In the genomic region with DNA sequence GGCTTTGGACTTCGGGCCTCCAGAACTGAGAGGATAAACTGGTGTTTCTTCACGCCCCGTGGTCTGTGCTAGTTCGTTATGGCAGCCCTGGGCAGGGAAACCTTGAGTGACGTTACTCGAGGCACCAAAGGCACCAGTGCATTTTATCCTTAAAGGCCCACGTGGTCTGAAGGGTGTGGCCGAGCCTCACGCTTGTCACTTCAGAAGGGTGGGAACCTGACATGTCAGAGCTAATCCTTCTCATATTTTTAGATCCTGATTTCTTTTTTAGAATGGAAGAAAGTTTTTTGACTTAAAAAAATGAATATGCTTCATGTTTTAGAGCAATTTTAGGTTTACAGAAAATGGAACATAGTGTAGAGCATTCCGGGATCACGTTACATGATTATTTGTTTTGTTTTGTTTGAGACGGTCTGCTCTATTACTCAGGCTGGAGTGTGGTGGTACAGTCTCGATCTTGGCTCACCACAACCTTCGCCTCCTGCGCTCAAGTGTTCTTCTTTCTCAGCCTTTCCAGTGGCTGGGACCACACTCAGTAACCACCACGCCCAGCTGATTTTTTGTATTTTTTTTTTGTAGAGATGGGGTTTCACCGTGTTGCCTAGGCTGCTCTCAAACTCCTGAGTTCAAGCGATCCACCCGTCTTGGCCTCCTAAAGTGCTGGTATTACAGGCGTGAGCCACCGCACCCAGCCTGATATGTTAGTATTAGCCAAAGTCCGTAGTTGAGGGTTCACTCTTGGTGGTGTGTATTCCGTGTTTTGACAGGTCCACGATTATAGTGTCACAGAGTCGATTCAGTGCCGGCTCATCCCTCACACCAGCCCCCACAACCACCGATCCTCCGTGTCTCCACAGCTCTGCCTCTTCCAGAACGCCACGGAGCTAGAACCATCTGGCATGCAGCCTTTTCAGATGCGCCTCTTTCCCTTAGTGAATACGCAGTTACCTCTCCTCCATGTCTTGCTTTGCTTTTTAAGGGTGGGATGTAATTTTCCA, we compare ENCODE assay signal across 26 cellular contexts. TPM values are rescaled to one million over a fixed set of nuclear protein-coding genes. Genes with fewer than 3 reads are reported as not detected.
DNase-seq lines count a peak whose midpoint lies in the region; ATAC-seq, FAIRE-seq and TF ChIP-seq lines count a peak whose summit lies in the region.
"Had no signal": no experiment of that assay in that cellular context is flagged by ENCODE, and none has a peak within 500 bp of the region (broad histone marks: within the 10 kb centered on the region; RNA-seq: fewer than 3 reads in every experiment).

No MANE protein-coding gene starts in this region.

- peaks cover 23 to 25% of the 10 kb centered on the region in 2 donors for H3K4me1 ChIP-seq in kidney (ENCODE audit: control insufficient read depth in 1 of 2, insufficient read depth in 1 of 2, low read depth in 1 of 2, low read length in 2 of 2)
- H3K4me1 ChIP-seq: uterus had no signal

- intact Hi-C loops in kidney (cut with DNase I), result no loop called here

- peak overlapping the region in 1 of 2 donors; percentile 34 for H3K9ac ChIP-seq in kidney (ENCODE audit: low read length in 2 of 2)
- H3K9ac ChIP-seq: SK-N-SH had no signal

- H3K27ac ChIP-seq in kidney (ENCODE audit: low read depth in 2 of 2, low read length in 2 of 2), result peak overlapping the region; percentile 75 to 94
- H3K27ac ChIP-seq: esophagus muscularis mucosa, uterus had no signal

- H3K4me3 ChIP-seq in bronchial epithelial cell (ENCODE audit: low read depth, low read length) (no peak overlapping the region), kidney (ENCODE audit: low read length in 2 of 2) (peak overlapping the region in 1 of 2 donors; percentile 94)
- H3K4me3 ChIP-seq: esophagus muscularis mucosa, uterus had no signal

- no peaks in the 10 kb centered on the region for H3K9me3 ChIP-seq in kidney (ENCODE audit: control insufficient read depth in 1 of 2, low read length in 2 of 2)
- H3K9me3 ChIP-seq: BE2C, esophagus muscularis mucosa, SK-N-SH, uterus had no signal

- no peaks in the 10 kb centered on the region for H3K9me3 Mint-ChIP-seq in stimulated activated effector memory CD8-positive, alpha-beta T cell treated with anti-CD3 and anti-CD28 coated beads, Interleukin-12 subunit alpha, Interleukin-12 subunit beta, amount 100 ng/mL, for 72 hours
- H3K9me3 Mint-ChIP-seq: activated T-cell treated with anti-CD3 and anti-CD28 coated beads, Interleukin-2, amount 50 U/mL, for 4 hours; central memory CD8-positive, alpha-beta T cell; mesothelial cell of epicardium had no signal

- no peak for TF ChIP-seq CTCF in bronchial epithelial cell (IDR thresholded peaks at IDR 0.05; ENCODE audit: insufficient read depth, low read length, severe bottlenecking)
- no peak for TF ChIP-seq CTCF in kidney (IDR thresholded peaks at IDR 0.05; ENCODE audit: borderline replicate concordance, extremely low read depth, insufficient read depth)

- peaks cover 4% of the 10 kb centered on the region for H3K36me3 ChIP-seq in bronchial epithelial cell (ENCODE audit: control insufficient read depth, insufficient read depth, low read length)
- peaks cover 0 to 5% of the 10 kb centered on the region in 2 donors for H3K36me3 ChIP-seq in kidney (ENCODE audit: control insufficient read depth in 1 of 2, insufficient read depth in 2 of 2, low read length in 2 of 2)
- H3K36me3 ChIP-seq: BE2C, uterus had no signal

- no peaks in the 10 kb centered on the region for H3K27me3 ChIP-seq in bronchial epithelial cell (ENCODE audit: control insufficient read depth, insufficient read depth, low read length)
- H3K27me3 ChIP-seq: BE2C, esophagus muscularis mucosa, uterus had no signal

- H3K27ac Mint-ChIP-seq in stimulated activated effector memory CD8-positive, alpha-beta T cell treated with anti-CD3 and anti-CD28 coated beads, Interleukin-12 subunit alpha, Interleukin-12 subunit beta, amount 100 ng/mL, for 72 hours, result peak overlapping the region; percentile 48
- H3K27ac Mint-ChIP-seq: mesothelial cell of epicardium had no signal

- no peak for ATAC-seq in stimulated activated effector memory CD8-positive, alpha-beta T cell treated with anti-CD3 and anti-CD28 coated beads, Interleukin-12 subunit alpha, Interleukin-12 subunit beta, amount 100 ng/mL, for 72 hours
- ATAC-seq in HG02852 (IDR thresholded peaks at IDR 0.05; ENCODE audit: unreplicated experiment), result no peak
- no peak for ATAC-seq in HG02763 (IDR thresholded peaks at IDR 0.05; ENCODE audit: unreplicated experiment)
- ATAC-seq in GM19351 (IDR thresholded peaks at IDR 0.05; ENCODE audit: unreplicated experiment), result no peak
- ATAC-seq: activated T-cell treated with anti-CD3 and anti-CD28 coated beads, Interleukin-2, amount 50 U/mL, for 4 hours; HCT116; left lobe of liver had no signal

- H3K4me1 Mint-ChIP-seq in stimulated activated effector memory CD8-positive, alpha-beta T cell treated with anti-CD3 and anti-CD28 coated beads, Interleukin-12 subunit alpha, Interleukin-12 subunit beta, amount 100 ng/mL, for 72 hours, result peaks cover 6% of the 10 kb centered on the region
- H3K4me1 Mint-ChIP-seq: central memory CD8-positive, alpha-beta T cell; mesothelial cell of epicardium had no signal

- FAIRE-seq in bronchial epithelial cell (lab: Jason Lieb, UNC) (no peak), kidney (lab: Jason Lieb, UNC) (no peak)

- DNase-seq in NCI-H187 (lab: John Stamatoyannopoulos, UW) (peak; percentile 28 to 55), NCI-H187 treated with DMSO at 0.1 percent for 48 hours (lab: John Stamatoyannopoulos, UW) (no peak), bronchial epithelial cell (ENCODE audit: low read depth) (peak; percentile 29), kidney (no peak)
- DNase-seq in stimulated activated effector memory CD8-positive, alpha-beta T cell treated with anti-CD3 and anti-CD28 coated beads, Interleukin-12 subunit alpha, Interleukin-12 subunit beta, amount 100 ng/mL, for 72 hours (ENCODE audit: low spot score in 2 of 2), result no peak
- DNase-seq: 8988T; activated CD8-positive, alpha-beta memory T cell treated with anti-CD3 and anti-CD28 coated beads for 24 hours; activated naive CD4-positive, alpha-beta T cell treated with Interleukin-2 at 50 U/mL for 16 hours; activated T-cell treated with anti-CD3 and anti-CD28 coated beads, Interleukin-2, amount 50 U/mL, for 4 hours; BE2C; effector CD4-positive, alpha-beta T cell; NCI-H1436; NCI-H446; RPMI8226; SK-N-SH; stimulated activated CD4-positive, alpha-beta T cell treated with anti-CD3 and anti-CD28 coated beads, Interleukin-12 subunit alpha, Interleukin-12 subunit beta, amount 100 ng/mL, for 4 hours; T1000; uterus had no signal

- peaks cover 21% of the 10 kb centered on the region for H3K36me3 Mint-ChIP-seq in stimulated activated effector memory CD8-positive, alpha-beta T cell treated with anti-CD3 and anti-CD28 coated beads, Interleukin-12 subunit alpha, Interleukin-12 subunit beta, amount 100 ng/mL, for 72 hours

- no peak overlapping the region for H3K4me3 Mint-ChIP-seq in stimulated activated effector memory CD8-positive, alpha-beta T cell treated with anti-CD3 and anti-CD28 coated beads, Interleukin-12 subunit alpha, Interleukin-12 subunit beta, amount 100 ng/mL, for 72 hours
- H3K4me3 Mint-ChIP-seq: activated T-cell treated with anti-CD3 and anti-CD28 coated beads, Interleukin-2, amount 50 U/mL, for 4 hours; central memory CD8-positive, alpha-beta T cell; mesothelial cell of epicardium had no signal

RNA-seq across cellular contexts. Expression of a gene that starts 47.9 kb away (rescaled TPM):
- total RNA-seq in bronchial epithelial cell (9.6 and 10.5 TPM in 2 replicates), kidney (84.9 TPM)
- 162 TPM for polyA plus RNA-seq in kidney (ENCODE audit: insufficient read depth, low read depth, low replicate concordance)

RNA-seq across cellular contexts. Expression of a gene that starts 54.2 kb away (rescaled TPM):
- total RNA-seq in bronchial epithelial cell (27.1 and 31.9 TPM in 2 replicates), kidney (52.9 TPM)
- 17.9 TPM for polyA plus RNA-seq in kidney (ENCODE audit: insufficient read depth, low read depth, low replicate concordance)

Comparison
In these comparisons a context has a peak if more than half of its experiments do, and no peak if none do; other contexts are left out.
1. DNase-seq: peak in NCI-H187 (2 of 2) and bronchial epithelial cell (single experiment); none in NCI-H187 treated with DMSO at 0.1 percent for 48 hours (single experiment), kidney (single experiment) and stimulated activated effector memory CD8-positive, alpha-beta T cell treated with anti-CD3 and anti-CD28 coated beads, Interleukin-12 subunit alpha, Interleukin-12 subunit beta, amount 100 ng/mL, for 72 hours (0 of 2).